In genomic region chr21:17673261-17674020, GRCh38 we compare ENCODE assay signal across 17 cellular contexts.
DNase-seq lines count a peak whose midpoint lies in the region; ATAC-seq and TF ChIP-seq lines count a peak whose summit lies in the region.
"Had no signal": no experiment of that assay in that cellular context is flagged by ENCODE, and none has a peak within 500 bp of the region (broad histone marks: within the 10 kb centered on the region; RNA-seq: fewer than 3 reads in every experiment).

No MANE protein-coding gene starts in this region.

- H3K27me3 Mint-ChIP-seq in CD8-positive, alpha-beta T cell (ENCODE audit: low read depth), result peaks cover 6% of the 10 kb centered on the region
- H3K27me3 Mint-ChIP-seq in activated CD4-positive, alpha-beta T cell treated with anti-CD3 and anti-CD28 coated beads, Interleukin-2, amount 10 ng/mL, durations not matched to agents 24 days and 14 days, result peaks cover 12% of the 10 kb centered on the region

- 22% methylated on average over 11 of the region's 11 CpGs for WGBS in mammary epithelial cell (ENCODE audit: low coverage, missing lambda C conversion rate)

- no peak overlapping the region for H3K4me3 Mint-ChIP-seq in CD8-positive, alpha-beta T cell
- H3K4me3 Mint-ChIP-seq in activated CD4-positive, alpha-beta T cell treated with anti-CD3 and anti-CD28 coated beads, Interleukin-2, amount 10 ng/mL, durations not matched to agents 24 days and 14 days, result no peak overlapping the region
- H3K4me3 Mint-ChIP-seq: CD4-positive, CD25-positive, alpha-beta regulatory T cell; stimulated activated naive CD8-positive, alpha-beta T cell treated with anti-CD3 and anti-CD28 coated beads, Interleukin-15, Interleukin-2, amounts not matched to agents 100 ng/mL and 50 ng/mL, for 24 hours; T-cell had no signal

- no peak for ATAC-seq in CD8-positive, alpha-beta T cell
- ATAC-seq: GM12878, T-cell had no signal

- no peaks in the 10 kb centered on the region for H3K9me3 ChIP-seq in mammary epithelial cell (replicated peaks; ENCODE audit: insufficient read depth, low read length)
- no peaks in the 10 kb centered on the region for H3K9me3 ChIP-seq in CD8-positive, alpha-beta T cell (ENCODE audit: low read length)

- peak overlapping the region; percentile 22 for H2AFZ ChIP-seq in mammary epithelial cell (ENCODE audit: low read depth, low read length)

- BruUV-seq in mammary epithelial cell (replicated peaks; lab: Mats Ljungman, UMichigan), result no TSS peak

- no peak overlapping the region for H3K9ac ChIP-seq in mammary epithelial cell (ENCODE audit: insufficient read depth, low read length)

- no peak overlapping the region for H3K27ac Mint-ChIP-seq in CD8-positive, alpha-beta T cell
- no peak overlapping the region for H3K27ac Mint-ChIP-seq in activated CD4-positive, alpha-beta T cell treated with anti-CD3 and anti-CD28 coated beads, Interleukin-2, amount 10 ng/mL, durations not matched to agents 24 days and 14 days
- H3K27ac Mint-ChIP-seq: CD4-positive, CD25-positive, alpha-beta regulatory T cell; stimulated activated naive CD8-positive, alpha-beta T cell treated with anti-CD3 and anti-CD28 coated beads, Interleukin-15, Interleukin-2, amounts not matched to agents 100 ng/mL and 50 ng/mL, for 24 hours; T-cell had no signal

- H3K36me3 Mint-ChIP-seq in CD8-positive, alpha-beta T cell, result no peaks in the 10 kb centered on the region
- H3K36me3 Mint-ChIP-seq in activated CD4-positive, alpha-beta T cell treated with anti-CD3 and anti-CD28 coated beads, Interleukin-2, amount 10 ng/mL, durations not matched to agents 24 days and 14 days (ENCODE audit: low read depth), result no peaks in the 10 kb centered on the region
- H3K36me3 Mint-ChIP-seq: CD4-positive, CD25-positive, alpha-beta regulatory T cell; T-cell had no signal

- H3K27me3 ChIP-seq in mammary epithelial cell (ENCODE audit: insufficient read depth, low read length), result no peaks in the 10 kb centered on the region
- no peaks in the 10 kb centered on the region for H3K27me3 ChIP-seq in CD8-positive, alpha-beta T cell (ENCODE audit: insufficient read depth, low read length)

- DNase-seq in LHCN-M2 (ENCODE audit: low read depth), result peak; percentile 2
- peak; percentile 33 for DNase-seq in mammary epithelial cell
- peak; percentile 22 for DNase-seq in iPS-NIHi11 (ENCODE audit: low spot score)
- DNase-seq in CD8-positive, alpha-beta T cell, result no peak
- no peak for DNase-seq in NCI-H2171 treated with DMSO at 0.1 percent for 48 hours (lab: John Stamatoyannopoulos, UW)
- DNase-seq in activated CD4-positive, alpha-beta T cell treated with anti-CD3 and anti-CD28 coated beads, Interleukin-2, amount 10 ng/mL, durations not matched to agents 24 days and 14 days, result no peak
- no peak for DNase-seq in NCI-H774 (lab: John Stamatoyannopoulos, UW)
- DNase-seq: activated gamma-delta T cell treated with Interleukin-2 at 50 U/mL for 16 hours; CD4-positive, CD25-positive, alpha-beta regulatory T cell; effector CD8-positive, alpha-beta T cell; glutamatergic neuron; NCI-H1417 treated with DMSO at 0.1 percent for 48 hours; NCI-H345; T-cell had no signal

- POLR2A ChIA-PET in CD8-positive, alpha-beta T cell (lab: Charles Lee), result no interaction called here

- H3K9me3 Mint-ChIP-seq in CD8-positive, alpha-beta T cell, result no peaks in the 10 kb centered on the region
- H3K9me3 Mint-ChIP-seq in activated CD4-positive, alpha-beta T cell treated with anti-CD3 and anti-CD28 coated beads, Interleukin-2, amount 10 ng/mL, durations not matched to agents 24 days and 14 days, result no peaks in the 10 kb centered on the region
- H3K9me3 Mint-ChIP-seq: CD4-positive, CD25-positive, alpha-beta regulatory T cell; stimulated activated naive CD8-positive, alpha-beta T cell treated with anti-CD3 and anti-CD28 coated beads, Interleukin-15, Interleukin-2, amounts not matched to agents 100 ng/mL and 50 ng/mL, for 24 hours; T-cell had no signal

- H3K36me3 ChIP-seq in mammary epithelial cell (ENCODE audit: insufficient read depth, low read length), result no peaks in the 10 kb centered on the region
- H3K36me3 ChIP-seq in CD8-positive, alpha-beta T cell (ENCODE audit: insufficient read depth, low read length), result no peaks in the 10 kb centered on the region

- TF ChIP-seq CTCF in mammary epithelial cell (conservative IDR thresholded peaks at IDR 0.05 in 1 of 2, IDR thresholded peaks at IDR 0.05 in 1 of 2; ENCODE audit: extremely low read depth in 1 of 2, insufficient read depth in 1 of 2, low read depth in 1 of 2, low read length in 2 of 2), result no peak
- no peak for TF ChIP-seq CTCF in CD8-positive, alpha-beta T cell (IDR thresholded peaks at IDR 0.05)

- H3K27ac ChIP-seq in mammary epithelial cell (ENCODE audit: insufficient read depth, low read depth, low read length), result no peak overlapping the region
- no peak overlapping the region for H3K27ac ChIP-seq in CD8-positive, alpha-beta T cell (ENCODE audit: low read depth, low read length)
- H3K27ac ChIP-seq: skin epidermis had no signal

- CTCF ChIA-PET in mammary epithelial cell (lab: Charles Lee; ENCODE audit: low non-redundant PET), result no interaction called here
- CTCF ChIA-PET in CD8-positive, alpha-beta T cell (lab: Charles Lee), result no interaction called here

- dilution Hi-C loops in mammary epithelial cell (cut with HindIII; ENCODE audit: low sequenced_read_pairs), result loop anchor here (25.0 kb wide), 1 partner anchor 239 kb away; no protein-coding TSS in a partner anchor

- in situ Hi-C loops in mammary epithelial cell (cut with MboI; ENCODE audit: low sequenced_read_pairs in 2 of 2), result no loop called here

- no peak overlapping the region for H3K4me3 ChIP-seq in mammary epithelial cell (replicated peaks in 1 of 3; ENCODE audit: insufficient read depth in 1 of 3, low read depth in 2 of 3, low read length in 3 of 3)
- H3K4me3 ChIP-seq in CD8-positive, alpha-beta T cell (ENCODE audit: low read depth, low read length), result no peak overlapping the region
- H3K4me3 ChIP-seq: GM12878, skin epidermis had no signal

- H3K79me2 ChIP-seq in mammary epithelial cell (ENCODE audit: insufficient read depth, low read length), result no peaks in the 10 kb centered on the region

- peak overlapping the region; percentile 50 for H3K4me2 ChIP-seq in mammary epithelial cell (ENCODE audit: insufficient read depth, low read depth, low read length)

- no peaks in the 10 kb centered on the region for H3K4me1 Mint-ChIP-seq in CD8-positive, alpha-beta T cell (ENCODE audit: low read depth)
- no peaks in the 10 kb centered on the region for H3K4me1 Mint-ChIP-seq in activated CD4-positive, alpha-beta T cell treated with anti-CD3 and anti-CD28 coated beads, Interleukin-2, amount 10 ng/mL, durations not matched to agents 24 days and 14 days
- H3K4me1 Mint-ChIP-seq: CD4-positive, CD25-positive, alpha-beta regulatory T cell; T-cell had no signal

- H4K20me1 ChIP-seq in mammary epithelial cell (ENCODE audit: insufficient read depth, low read length), result no peaks in the 10 kb centered on the region

- peaks cover 14% of the 10 kb centered on the region for H3K4me1 ChIP-seq in mammary epithelial cell (ENCODE audit: insufficient read depth, low read length)
- no peaks in the 10 kb centered on the region for H3K4me1 ChIP-seq in CD8-positive, alpha-beta T cell (ENCODE audit: insufficient read depth, low read length)

- intact Hi-C loops in mammary epithelial cell (cut with micrococcal nuclease), result loop anchor here (5.0 to 10.0 kb wide), 2 partner anchors 61 to 621 kb away; partner anchors contain the start of gene BTG3
- intact Hi-C loops in CD8-positive, alpha-beta T cell (cut with DNase I, micrococcal nuclease), result no loop called here
- intact Hi-C loops in activated CD4-positive, alpha-beta T cell treated with anti-CD3 and anti-CD28 coated beads, Interleukin-2, amount 10 ng/mL, durations not matched to agents 24 days and 14 days (cut with micrococcal nuclease), result no loop called here

Comparison
In these comparisons a context has a peak if more than half of its experiments do, and no peak if none do; other contexts are left out.
1. DNase-seq: peak in LHCN-M2 (single experiment), mammary epithelial cell (single experiment) and iPS-NIHi11 (single experiment); none in CD8-positive, alpha-beta T cell (0 of 7), NCI-H2171 treated with DMSO at 0.1 percent for 48 hours (single experiment), activated CD4-positive, alpha-beta T cell treated with anti-CD3 and anti-CD28 coated beads, Interleukin-2, amount 10 ng/mL, durations not matched to agents 24 days and 14 days (single experiment) and NCI-H774 (single experiment).